Comparison of ENCODE assay signal across 9 cellular contexts in the genomic region with DNA sequence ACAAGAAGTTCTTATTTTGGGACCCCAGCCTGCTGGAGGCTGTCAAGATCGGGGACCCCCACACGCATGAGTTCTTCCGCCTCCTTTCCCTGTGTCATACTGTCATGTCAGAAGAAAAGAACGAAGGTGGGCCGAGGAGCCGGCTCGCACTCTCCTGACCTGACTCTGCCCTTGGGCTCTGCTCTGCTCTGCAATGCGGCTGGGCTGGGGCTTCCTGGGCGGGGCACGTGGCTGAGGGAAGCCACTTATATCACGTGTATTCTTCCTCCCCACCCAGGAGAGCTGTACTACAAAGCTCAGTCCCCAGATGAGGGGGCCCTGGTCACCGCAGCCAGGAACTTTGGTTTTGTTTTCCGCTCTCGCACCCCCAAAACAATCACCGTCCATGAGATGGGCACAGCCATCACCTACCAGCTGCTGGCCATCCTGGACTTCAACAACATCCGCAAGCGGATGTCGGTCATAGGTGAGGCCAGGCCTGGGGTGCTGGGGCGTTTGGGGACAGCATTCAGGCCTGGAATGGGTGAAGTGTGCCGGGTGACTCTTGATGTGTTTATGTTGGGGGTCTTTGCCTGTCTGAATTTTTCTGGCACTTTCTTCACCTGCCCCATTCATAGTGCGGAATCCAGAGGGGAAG. TPM values are rescaled to one million over a fixed set of nuclear protein-coding genes. Genes with fewer than 3 reads are reported as not detected.
DNase-seq lines count a peak whose midpoint lies in the region; ATAC-seq lines count a peak whose summit lies in the region.
"Had no signal": no experiment of that assay in that cellular context is flagged by ENCODE, and none has a peak within 500 bp of the region (broad histone marks: within the 10 kb centered on the region; RNA-seq: fewer than 3 reads in every experiment).

No MANE protein-coding gene starts in this region.

- H3K27me3 Mint-ChIP-seq in naive B cell = no peaks in the 10 kb centered on the region
- H3K27me3 Mint-ChIP-seq in stimulated activated naive CD8-positive, alpha-beta T cell treated with anti-CD3 and anti-CD28 coated beads, Interleukin-15, amount 100 ng/mL, for 72 hours = no peaks in the 10 kb centered on the region
- H3K27me3 Mint-ChIP-seq: stimulated activated naive B cell treated with anti-CD40 and anti-IgM and Interleukin-4, amounts not matched to agents 10 μg/mL and 1 μg/mL and 100 μg/mL, for 72 hours had no signal

- peak; percentile 64 for DNase-seq in activated gamma-delta T cell treated with anti-CD3 and anti-CD28 coated beads, Interleukin-2, amount 50 U/mL, for 16 hours (ENCODE audit: low read depth)
- DNase-seq in naive B cell = no peak
- DNase-seq in stimulated activated naive CD8-positive, alpha-beta T cell treated with anti-CD3 and anti-CD28 coated beads, Interleukin-15, amount 100 ng/mL, for 72 hours = peak; percentile 57 to 74
- no peak for DNase-seq in ACHN
- DNase-seq in NCI-H446 (lab: John Stamatoyannopoulos, UW) = no peak
- DNase-seq in NCI-H1092 treated with DMSO at 0.1 percent for 48 hours (lab: John Stamatoyannopoulos, UW) = no peak
- DNase-seq: stimulated activated naive B cell treated with anti-CD40 and anti-IgM and Interleukin-4, amounts not matched to agents 10 μg/mL and 1 μg/mL and 100 μg/mL, for 72 hours; SW 1271 had no signal

- H3K4me1 Mint-ChIP-seq in naive B cell = peaks cover 0 to 11% (median 5%) of the 10 kb centered on the region in 3 donors
- peaks cover 98% of the 10 kb centered on the region for H3K4me1 Mint-ChIP-seq in stimulated activated naive CD8-positive, alpha-beta T cell treated with anti-CD3 and anti-CD28 coated beads, Interleukin-15, amount 100 ng/mL, for 72 hours

- H3K36me3 Mint-ChIP-seq in naive B cell = peaks cover 34 to 64% of the 10 kb centered on the region in 2 donors

- H3K4me3 Mint-ChIP-seq in naive B cell = no peak overlapping the region
- peak overlapping the region; percentile 77 to 78 for H3K4me3 Mint-ChIP-seq in stimulated activated naive CD8-positive, alpha-beta T cell treated with anti-CD3 and anti-CD28 coated beads, Interleukin-15, amount 100 ng/mL, for 72 hours
- H3K4me3 Mint-ChIP-seq: stimulated activated naive B cell treated with anti-CD40 and anti-IgM and Interleukin-4, amounts not matched to agents 10 μg/mL and 1 μg/mL and 100 μg/mL, for 72 hours had no signal

- H3K27ac Mint-ChIP-seq in naive B cell = peak overlapping the region in 4 of 6 donors; percentile 37 to 82 (median 56)
- peak overlapping the region; percentile 77 to 95 for H3K27ac Mint-ChIP-seq in stimulated activated naive CD8-positive, alpha-beta T cell treated with anti-CD3 and anti-CD28 coated beads, Interleukin-15, amount 100 ng/mL, for 72 hours
- H3K27ac Mint-ChIP-seq: stimulated activated naive B cell treated with anti-CD40 and anti-IgM and Interleukin-4, amounts not matched to agents 10 μg/mL and 1 μg/mL and 100 μg/mL, for 72 hours had no signal

- H3K9me3 Mint-ChIP-seq in naive B cell = no peaks in the 10 kb centered on the region
- H3K9me3 Mint-ChIP-seq in stimulated activated naive CD8-positive, alpha-beta T cell treated with anti-CD3 and anti-CD28 coated beads, Interleukin-15, amount 100 ng/mL, for 72 hours = no peaks in the 10 kb centered on the region
- H3K9me3 Mint-ChIP-seq: stimulated activated naive B cell treated with anti-CD40 and anti-IgM and Interleukin-4, amounts not matched to agents 10 μg/mL and 1 μg/mL and 100 μg/mL, for 72 hours had no signal

- ATAC-seq in activated CD4-positive, CD25-positive, alpha-beta regulatory T cell treated with anti-CD3 and anti-CD28 coated beads, Interleukin-2, amount 50 U/mL, for 24 hours = peak; percentile 87 to 88
- no peak for ATAC-seq in naive B cell (ENCODE audit: low read depth in 2 of 2)
- ATAC-seq in stimulated activated naive CD8-positive, alpha-beta T cell treated with anti-CD3 and anti-CD28 coated beads, Interleukin-15, amount 100 ng/mL, for 72 hours = peak; percentile 94
- ATAC-seq: stimulated activated naive B cell treated with anti-CD40 and anti-IgM and Interleukin-4, amounts not matched to agents 10 μg/mL and 1 μg/mL and 100 μg/mL, for 72 hours had no signal

- in situ Hi-C loops in ACHN (cut with HindIII; ENCODE audit: low pct_ligation_motif_present, low pct_unique_long_range_greater_than_20kb, low sequenced_read_pairs) = no loop called here

RNA-seq across cellular contexts. Expression of a gene that starts 17.6 kb away (rescaled TPM):
- 10 to 100 TPM in 1 of 6 donors, 1 to 10 TPM in 5; 5.0 to 11.7 (median 7.7) TPM for polyA plus RNA-seq in naive B cell (ENCODE audit: low read depth in 6 of 6)

RNA-seq across cellular contexts. Expression of a gene that starts 22.1 kb away (rescaled TPM):
- polyA plus RNA-seq in naive B cell (ENCODE audit: low read depth in 6 of 6) = under 1 TPM in 2 of 6 donors, not detected in 4; 0.13 to 0.56 TPM

Comparison
In these comparisons a context has a peak if more than half of its experiments do, and no peak if none do; other contexts are left out.
1. ATAC-seq: peak in activated CD4-positive, CD25-positive, alpha-beta regulatory T cell treated with anti-CD3 and anti-CD28 coated beads, Interleukin-2, amount 50 U/mL, for 24 hours (2 of 2) and stimulated activated naive CD8-positive, alpha-beta T cell treated with anti-CD3 and anti-CD28 coated beads, Interleukin-15, amount 100 ng/mL, for 72 hours (single experiment); none in naive B cell (0 of 2).
2. DNase-seq: peak in activated gamma-delta T cell treated with anti-CD3 and anti-CD28 coated beads, Interleukin-2, amount 50 U/mL, for 16 hours (single experiment) and stimulated activated naive CD8-positive, alpha-beta T cell treated with anti-CD3 and anti-CD28 coated beads, Interleukin-15, amount 100 ng/mL, for 72 hours (2 of 2); none in naive B cell (single experiment), ACHN (single experiment), NCI-H446 (0 of 2) and NCI-H1092 treated with DMSO at 0.1 percent for 48 hours (single experiment).
3. H3K4me3 Mint-ChIP-seq: peak in stimulated activated naive CD8-positive, alpha-beta T cell treated with anti-CD3 and anti-CD28 coated beads, Interleukin-15, amount 100 ng/mL, for 72 hours (2 of 2); none in naive B cell (0 of 8).